ENCODE assay signal across 11 cellular contexts in the genomic region with DNA sequence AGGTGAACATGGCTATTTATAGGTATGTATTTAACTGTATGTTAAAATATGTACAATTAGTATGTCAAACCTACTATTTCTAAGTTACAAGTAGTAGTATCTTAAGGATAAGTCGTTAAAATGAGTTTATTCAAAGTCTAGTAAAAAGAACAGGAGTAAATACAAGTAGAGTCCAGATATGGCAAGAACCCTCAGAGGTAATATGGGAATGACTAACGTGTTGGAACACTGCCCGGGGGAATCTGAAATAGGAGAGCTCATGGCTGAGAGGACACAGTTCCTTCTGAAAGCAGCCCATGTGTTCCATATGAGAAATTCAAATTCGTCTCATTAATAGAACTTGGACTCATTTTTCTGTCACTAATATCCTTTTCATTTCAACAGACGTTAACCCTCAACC.
A peak's percentile ranks its signal among the peaks of the same experiment; 100 is the strongest.
DNase-seq lines count a peak whose midpoint lies in the region; ATAC-seq and TF ChIP-seq lines count a peak whose summit lies in the region.
"Had no signal": no experiment of that assay in that cellular context is flagged by ENCODE, and none has a peak within 500 bp of the region (broad histone marks: within the 10 kb centered on the region; RNA-seq: fewer than 3 reads in every experiment).

No MANE protein-coding gene starts in this region.

- DNase-seq in AG09319 (ENCODE audit: extremely low read depth, low read depth) (peak; percentile 39), NCI-H2029 (lab: John Stamatoyannopoulos, UW) (peak; percentile 86), body of pancreas (peak; percentile 77 to 90 (median 83)), lung (ENCODE audit: low spot score) (peak; percentile 58), KBM-7 (no peak)
- DNase-seq in stimulated activated naive CD8-positive, alpha-beta T cell treated with anti-CD3 and anti-CD28 coated beads, Interleukin-15, amount 100 ng/mL, for 72 hours = no peak
- DNase-seq in activated CD4-positive, CD25-positive, alpha-beta regulatory T cell (lab: John Stamatoyannopoulos, UW) = no peak
- DNase-seq: activated CD4-positive, CD25-positive, alpha-beta regulatory T cell treated with anti-CD3 and anti-CD28 coated beads, Interleukin-2, amount 50 U/mL, for 72 hours; CD8-positive, alpha-beta T cell had no signal

- ATAC-seq in body of pancreas = peak; percentile 72
- ATAC-seq in lung (ENCODE audit: insufficient read depth, low FRiP score) = peak; percentile 50
- ATAC-seq in stimulated activated naive CD8-positive, alpha-beta T cell treated with anti-CD3 and anti-CD28 coated beads, Interleukin-15, amount 100 ng/mL, for 72 hours = no peak
- ATAC-seq in GM21717 (IDR thresholded peaks at IDR 0.05; ENCODE audit: unreplicated experiment) = no peak
- ATAC-seq: CD8-positive, alpha-beta T cell had no signal

- H3K4me3 Mint-ChIP-seq in stimulated activated naive CD8-positive, alpha-beta T cell treated with anti-CD3 and anti-CD28 coated beads, Interleukin-15, amount 100 ng/mL, for 72 hours = no peak overlapping the region
- H3K4me3 Mint-ChIP-seq: CD8-positive, alpha-beta T cell had no signal

- in situ Hi-C loops in KBM-7 (cut with MboI; ENCODE audit: low pct_unique_long_range_greater_than_20kb, low sequenced_read_pairs) = no loop called here

- H3K9me3 ChIP-seq in body of pancreas = no peaks in the 10 kb centered on the region
- H3K9me3 ChIP-seq in lung (ENCODE audit: control insufficient read depth in 2 of 2, insufficient read depth in 1 of 2, low read length in 1 of 2) = peaks cover 2% of the 10 kb centered on the region in 2 donors

- H3K27ac Mint-ChIP-seq in stimulated activated naive CD8-positive, alpha-beta T cell treated with anti-CD3 and anti-CD28 coated beads, Interleukin-15, amount 100 ng/mL, for 72 hours = no peak overlapping the region
- H3K27ac Mint-ChIP-seq: CD8-positive, alpha-beta T cell had no signal

- no peaks in the 10 kb centered on the region for H3K4me1 Mint-ChIP-seq in stimulated activated naive CD8-positive, alpha-beta T cell treated with anti-CD3 and anti-CD28 coated beads, Interleukin-15, amount 100 ng/mL, for 72 hours

- TF ChIP-seq CTCF in AG09319 (IDR thresholded peaks at IDR 0.05; ENCODE audit: low read depth, low read length) (no peak), body of pancreas (IDR thresholded peaks at IDR 0.05) (no peak), lung (IDR thresholded peaks at IDR 0.05; ENCODE audit: control extremely low read depth, extremely low read depth) (no peak)

- H3K4me3 ChIP-seq in body of pancreas (no peak overlapping the region), lung (no peak overlapping the region)
- H3K4me3 ChIP-seq: dorsolateral prefrontal cortex had no signal

- H3K9me3 Mint-ChIP-seq in stimulated activated naive CD8-positive, alpha-beta T cell treated with anti-CD3 and anti-CD28 coated beads, Interleukin-15, amount 100 ng/mL, for 72 hours = no peaks in the 10 kb centered on the region
- H3K9me3 Mint-ChIP-seq: CD8-positive, alpha-beta T cell had no signal

- H3K4me1 ChIP-seq in body of pancreas (peaks cover 10% of the 10 kb centered on the region), lung (ENCODE audit: control insufficient read depth in 2 of 2, insufficient read depth in 2 of 2, low read length in 2 of 2) (peaks cover 0 to 2% of the 10 kb centered on the region in 2 donors)

- no peak for TF ChIP-seq POLR2A in body of pancreas (IDR thresholded peaks at IDR 0.05)

- H3K27me3 ChIP-seq in body of pancreas (no peaks in the 10 kb centered on the region), lung (ENCODE audit: control insufficient read depth, insufficient read depth) (no peaks in the 10 kb centered on the region)
- H3K27me3 ChIP-seq: dorsolateral prefrontal cortex had no signal

- intact Hi-C loops in body of pancreas (cut with DNase I) = no loop called here

- WGBS in body of pancreas, 2 donors = 24 to 33% methylated on average over 5 of the region's 5 CpGs
- WGBS in lung, 2 donors = 49 to 68% methylated on average over 5 of the region's 5 CpGs

- H3K27me3 Mint-ChIP-seq in stimulated activated naive CD8-positive, alpha-beta T cell treated with anti-CD3 and anti-CD28 coated beads, Interleukin-15, amount 100 ng/mL, for 72 hours = peaks cover 48% of the 10 kb centered on the region

- H3K36me3 ChIP-seq in body of pancreas (replicated peaks in 1 of 2; ENCODE audit: insufficient read depth in 1 of 2, low read depth in 2 of 2) = no peaks in the 10 kb centered on the region
- no peaks in the 10 kb centered on the region for H3K36me3 ChIP-seq in lung (ENCODE audit: control insufficient read depth in 2 of 2, insufficient read depth in 2 of 2, low read length in 2 of 2)

- H3K27ac ChIP-seq in body of pancreas (no peak overlapping the region), lung (ENCODE audit: low read depth in 1 of 2, low read length in 1 of 2) (no peak overlapping the region)
- H3K27ac ChIP-seq: dorsolateral prefrontal cortex had no signal

Comparison
In these comparisons a context has a peak if more than half of its experiments do, and no peak if none do; other contexts are left out.
1. DNase-seq: peak in AG09319 (single experiment), NCI-H2029 (single experiment), body of pancreas (4 of 4) and lung (single experiment); none in stimulated activated naive CD8-positive, alpha-beta T cell treated with anti-CD3 and anti-CD28 coated beads, Interleukin-15, amount 100 ng/mL, for 72 hours (0 of 2), KBM-7 (single experiment) and activated CD4-positive, CD25-positive, alpha-beta regulatory T cell (0 of 4).
2. ATAC-seq: peak in body of pancreas (single experiment) and lung (single experiment); none in stimulated activated naive CD8-positive, alpha-beta T cell treated with anti-CD3 and anti-CD28 coated beads, Interleukin-15, amount 100 ng/mL, for 72 hours (single experiment) and GM21717 (single experiment).